Comparison of ENCODE assay signal across 18 cellular contexts in genomic region chr7:47895026-47895425, GRCh38. TPM values are rescaled to one million over a fixed set of nuclear protein-coding genes. Genes with fewer than 3 reads are reported as not detected.
DNase-seq lines count a peak whose midpoint lies in the region; ATAC-seq and TF ChIP-seq lines count a peak whose summit lies in the region.
"Had no signal": no experiment of that assay in that cellular context is flagged by ENCODE, and none has a peak within 500 bp of the region (broad histone marks: within the 10 kb centered on the region; RNA-seq: fewer than 3 reads in every experiment).

No MANE protein-coding gene starts in this region.

- H3K36me3 ChIP-seq in ACC112 (ENCODE audit: insufficient read depth, low read length) (no peaks in the 10 kb centered on the region), Panc1 (ENCODE audit: control insufficient read depth, insufficient read depth, low read length) (no peaks in the 10 kb centered on the region), esophagus muscularis mucosa (peaks cover 0 to 19% (median 0%) of the 10 kb centered on the region in 4 donors), left lung (no peaks in the 10 kb centered on the region)
- H3K36me3 ChIP-seq: BLaER1 had no signal

- H3K27me3 ChIP-seq in ACC112 (ENCODE audit: insufficient read depth, low read length) (no peaks in the 10 kb centered on the region), Panc1 (ENCODE audit: control insufficient read depth, insufficient read depth, low read length) (no peaks in the 10 kb centered on the region), esophagus muscularis mucosa (peaks cover 0 to 5% (median 0%) of the 10 kb centered on the region in 4 donors), left lung (no peaks in the 10 kb centered on the region)
- H3K27me3 ChIP-seq: BLaER1 had no signal

- intact Hi-C loops in Panc1 (cut with micrococcal nuclease; ENCODE audit: unreplicated experiment) (no loop called here), esophagus muscularis mucosa (cut with DNase I) (no loop called here), left lung (cut with DNase I) (no loop called here)

- H3K27ac ChIP-seq in ACC112 (ENCODE audit: low read depth, low read length): no peak overlapping the region
- H3K27ac ChIP-seq in Panc1 (ENCODE audit: low read length): peak overlapping the region; percentile 24; the same call in 1 of the 2 replicates
- H3K27ac ChIP-seq in esophagus muscularis mucosa (replicated peaks in 1 of 4): no peak overlapping the region
- H3K27ac ChIP-seq in left lung: no peak overlapping the region
- H3K27ac ChIP-seq: 22Rv1, A549, BLaER1, HL-60 had no signal

- TF ChIP-seq CTCF in Panc1 (IDR thresholded peaks at IDR 0.05) (no peak), esophagus muscularis mucosa (IDR thresholded peaks at IDR 0.05) (no peak), left lung (IDR thresholded peaks at IDR 0.05) (no peak)

- H3K9me3 ChIP-seq in Panc1 (ENCODE audit: control insufficient read depth, insufficient read depth, low read depth, low read length) (no peaks in the 10 kb centered on the region), esophagus muscularis mucosa (no peaks in the 10 kb centered on the region), left lung (no peaks in the 10 kb centered on the region)
- H3K9me3 ChIP-seq: A549, BLaER1 had no signal

- POLR2A ChIA-PET in Panc1 (lab: Charles Lee): interaction anchor here (0.6 kb wide), 1 partner anchor 15 kb away, joined by 4 read pairs; no protein-coding TSS in a partner anchor

- H3K79me2 ChIP-seq in ACC112 (ENCODE audit: control insufficient read depth, insufficient read depth, low read length, unreplicated experiment): no peaks in the 10 kb centered on the region

- H3K27ac Mint-ChIP-seq in stimulated activated effector memory CD8-positive, alpha-beta T cell treated with anti-CD3 and anti-CD28 coated beads, Interleukin-12 subunit alpha, Interleukin-12 subunit beta, amount 100 ng/mL, for 72 hours: no peak overlapping the region
- H3K27ac Mint-ChIP-seq: CD14-positive monocyte; CD4-positive, alpha-beta memory T cell; H9 had no signal

- H3K4me1 ChIP-seq in ACC112 (ENCODE audit: control insufficient read depth, insufficient read depth, low read length, unreplicated experiment) (no peaks in the 10 kb centered on the region), Panc1 (ENCODE audit: control insufficient read depth, insufficient read depth, low read length) (0 out of 2 replicates have a peak, but pooled peaks cover 6% of the 10 kb centered on the region), esophagus muscularis mucosa (no peaks in the 10 kb centered on the region), left lung (no peaks in the 10 kb centered on the region)
- H3K4me1 ChIP-seq: A549 had no signal

- H3K4me3 Mint-ChIP-seq in stimulated activated effector memory CD8-positive, alpha-beta T cell treated with anti-CD3 and anti-CD28 coated beads, Interleukin-12 subunit alpha, Interleukin-12 subunit beta, amount 100 ng/mL, for 72 hours: no peak overlapping the region
- H3K4me3 Mint-ChIP-seq: CD14-positive monocyte; CD4-positive, alpha-beta memory T cell; H9 had no signal

- H3K4me3 ChIP-seq in ACC112 (ENCODE audit: low read depth, low read length) (no peak overlapping the region), Panc1 (ENCODE audit: low read depth in 2 of 2, low read length in 2 of 2) (no peak overlapping the region), esophagus muscularis mucosa (no peak overlapping the region), left lung (no peak overlapping the region)
- H3K4me3 ChIP-seq: A549, BLaER1, GM12878, K562 had no signal

- TF ChIP-seq POLR2A in esophagus muscularis mucosa (IDR thresholded peaks at IDR 0.05; ENCODE audit: low read depth): no peak

- no peak for DNase-seq in Panc1 (ENCODE audit: low read depth, low spot score)
- DNase-seq in esophagus muscularis mucosa (ENCODE audit: extremely low spot score): peak; percentile 66
- DNase-seq in stimulated activated effector memory CD8-positive, alpha-beta T cell treated with anti-CD3 and anti-CD28 coated beads, Interleukin-12 subunit alpha, Interleukin-12 subunit beta, amount 100 ng/mL, for 72 hours (ENCODE audit: low spot score in 2 of 2): no peak
- no peak for DNase-seq in left lung
- no peak for DNase-seq in DMS53 (lab: John Stamatoyannopoulos, UW)
- no peak for DNase-seq in DMS153 (lab: John Stamatoyannopoulos, UW)
- DNase-seq: CD4-positive, alpha-beta memory T cell; DND-41; EL; H9 had no signal

- no TSS peak for BruUV-seq in Panc1 (replicated peaks; lab: Mats Ljungman, UMichigan)

- CTCF ChIA-PET in Panc1 (lab: Charles Lee): no interaction called here

- H2AFZ ChIP-seq in ACC112 (ENCODE audit: low read length, unreplicated experiment): peak overlapping the region; percentile 3

- WGBS in esophagus muscularis mucosa: 94% methylated on average over 2 of the region's 2 CpGs

- H3K9me3 Mint-ChIP-seq in stimulated activated effector memory CD8-positive, alpha-beta T cell treated with anti-CD3 and anti-CD28 coated beads, Interleukin-12 subunit alpha, Interleukin-12 subunit beta, amount 100 ng/mL, for 72 hours: no peaks in the 10 kb centered on the region
- H3K9me3 Mint-ChIP-seq: CD14-positive monocyte; CD4-positive, alpha-beta memory T cell; H9 had no signal

- no peaks in the 10 kb centered on the region for H3K36me3 Mint-ChIP-seq in stimulated activated effector memory CD8-positive, alpha-beta T cell treated with anti-CD3 and anti-CD28 coated beads, Interleukin-12 subunit alpha, Interleukin-12 subunit beta, amount 100 ng/mL, for 72 hours
- H3K36me3 Mint-ChIP-seq: CD14-positive monocyte; CD4-positive, alpha-beta memory T cell had no signal

- no peak for TF ChIP-seq EP300 in esophagus muscularis mucosa (IDR thresholded peaks at IDR 0.05)

- H3K4me1 Mint-ChIP-seq in stimulated activated effector memory CD8-positive, alpha-beta T cell treated with anti-CD3 and anti-CD28 coated beads, Interleukin-12 subunit alpha, Interleukin-12 subunit beta, amount 100 ng/mL, for 72 hours: no peaks in the 10 kb centered on the region
- H3K4me1 Mint-ChIP-seq: CD14-positive monocyte had no signal

- in situ Hi-C loops in Panc1 (cut with HindIII; ENCODE audit: low pct_unique_long_range_greater_than_20kb, low sequenced_read_pairs): no loop called here

- ATAC-seq in Panc1: peak; percentile 25; the same call in 1 of the 2 replicates
- peak; percentile 15 for ATAC-seq in stimulated activated effector memory CD8-positive, alpha-beta T cell treated with anti-CD3 and anti-CD28 coated beads, Interleukin-12 subunit alpha, Interleukin-12 subunit beta, amount 100 ng/mL, for 72 hours
- no peak for ATAC-seq in left lung
- ATAC-seq: GM12878, K562 had no signal

RNA-seq across cellular contexts. Expression of gene PKD1L1, which starts 53.2 kb away (rescaled TPM):
- total RNA-seq in Panc1 (2021; ENCODE audit: unreplicated experiment) (2.2 TPM), esophagus muscularis mucosa (1 to 10 TPM in 1 of 4 donors, under 1 TPM in 3; 0.50 to 1.7 (median 0.73) TPM), left lung (under 1 TPM; 0.52 to 0.67 TPM)
- polyA plus RNA-seq in Panc1 (2012; ENCODE audit: insufficient read length): 2.5 TPM
- polyA plus RNA-seq: CD14-positive monocyte; CD4-positive, alpha-beta memory T cell had no signal
